8 cellular contexts compared by ENCODE assay signal in genomic region chr6:144149894-144150672, GRCh38. TPM values are rescaled to one million over a fixed set of nuclear protein-coding genes. Genes with fewer than 3 reads are reported as not detected.
DNase-seq lines count a peak whose midpoint lies in the region; ATAC-seq and TF ChIP-seq lines count a peak whose summit lies in the region.

Gene STX11, plus strand, starts transcription at chr6:144150517. Its CDS starts 36,111 bp downstream, at chr6:144186628.

- TF ChIP-seq CTCF in C4-2B (conservative IDR thresholded peaks at IDR 0.05) (peak; percentile 20; the same call in 1 of the 2 replicates), cardiac muscle cell (IDR thresholded peaks at IDR 0.05; ENCODE audit: low read depth, low read length) (no peak), upper lobe of right lung (IDR thresholded peaks at IDR 0.05) (no peak)

- CTCF ChIA-PET in activated naive CD4-positive, alpha-beta T cell treated with anti-CD3 and anti-CD28 coated beads for 36 hours (lab: Charles Lee): interaction anchor here (0.7 to 1.2 kb wide), 2 partner anchors 43 to 67 kb away, joined by 3 to 4 read pairs; no protein-coding TSS in a partner anchor

- H3K36me3 ChIP-seq in SK-N-MC (ENCODE audit: insufficient read depth, low read length) (no peaks in the 10 kb centered on the region), cardiac muscle cell (no peaks in the 10 kb centered on the region), upper lobe of right lung (no peaks in the 10 kb centered on the region)

- no peak within 1 kb of the TSS for H3K9ac ChIP-seq in SK-N-MC (ENCODE audit: insufficient read length)

- H3K9me3 ChIP-seq in SK-N-MC (ENCODE audit: low read depth, low read length) (no peaks in the 10 kb centered on the region), cardiac muscle cell (ENCODE audit: low read depth) (no peaks in the 10 kb centered on the region), upper lobe of right lung (no peaks in the 10 kb centered on the region)

- H3K27ac Mint-ChIP-seq in activated naive CD4-positive, alpha-beta T cell treated with anti-CD3 and anti-CD28 coated beads for 36 hours: peak within 1 kb of the TSS; percentile 93

- intact Hi-C loops in activated naive CD4-positive, alpha-beta T cell treated with anti-CD3 and anti-CD28 coated beads for 36 hours (cut with micrococcal nuclease): loop anchor here (2.0 to 10.0 kb wide), 4 partner anchors 185 to 1205 kb away; partner anchors contain the start of genes ADAT2, HIVEP2 and PEX3
- intact Hi-C loops in posterior cingulate gyrus (cut with DNase I): no loop called here
- intact Hi-C loops in upper lobe of right lung (cut with DNase I): no loop called here

- no peak within 1 kb of the TSS for H3K27ac ChIP-seq in C4-2B
- H3K27ac ChIP-seq in SK-N-MC: no peak within 1 kb of the TSS
- no peak within 1 kb of the TSS for H3K27ac ChIP-seq in cardiac muscle cell
- H3K27ac ChIP-seq in upper lobe of right lung: peak within 1 kb of the TSS; percentile 88

- no peaks in the 10 kb centered on the region for H3K27me3 Mint-ChIP-seq in activated naive CD4-positive, alpha-beta T cell treated with anti-CD3 and anti-CD28 coated beads for 36 hours (ENCODE audit: low read depth)

- H3K27me3 ChIP-seq in cardiac muscle cell (peaks cover 52% of the 10 kb centered on the region), upper lobe of right lung (no peaks in the 10 kb centered on the region)

- no peaks in the 10 kb centered on the region for H3K9me3 Mint-ChIP-seq in activated naive CD4-positive, alpha-beta T cell treated with anti-CD3 and anti-CD28 coated beads for 36 hours

- H3K4me1 Mint-ChIP-seq in activated naive CD4-positive, alpha-beta T cell treated with anti-CD3 and anti-CD28 coated beads for 36 hours (ENCODE audit: low read depth): peaks cover 40% of the 10 kb centered on the region

- H3K4me1 ChIP-seq in cardiac muscle cell (ENCODE audit: low read depth) (no peaks in the 10 kb centered on the region), upper lobe of right lung (peaks cover 14% of the 10 kb centered on the region)

- DNase-seq in SK-N-MC (ENCODE audit: low read depth, low spot score): no peak
- peak; percentile 91 for DNase-seq in activated naive CD4-positive, alpha-beta T cell treated with anti-CD3 and anti-CD28 coated beads for 36 hours
- peak; percentile 39 to 71 for DNase-seq in cardiac muscle cell (ENCODE audit: low read depth in 1 of 2, low spot score in 1 of 2)
- peak in 9 of 10 donors; percentile 11 to 92 (median 33) for DNase-seq in posterior cingulate gyrus
- peak; percentile 92 for DNase-seq in upper lobe of right lung

- ATAC-seq in GM19397 (IDR thresholded peaks at IDR 0.05; ENCODE audit: unreplicated experiment) (peak; percentile 76), HG03521 (IDR thresholded peaks at IDR 0.05; ENCODE audit: unreplicated experiment) (peak; percentile 67), upper lobe of right lung (peak; percentile 96)

- H3K4me3 ChIP-seq in SK-N-MC: peak within 1 kb of the TSS; percentile 77
- H3K4me3 ChIP-seq in cardiac muscle cell: peak within 1 kb of the TSS; percentile 99
- peak within 1 kb of the TSS; percentile 70 for H3K4me3 ChIP-seq in upper lobe of right lung

- peaks cover 30% of the 10 kb centered on the region for H3K36me3 Mint-ChIP-seq in activated naive CD4-positive, alpha-beta T cell treated with anti-CD3 and anti-CD28 coated beads for 36 hours (ENCODE audit: low read depth)

- peak within 1 kb of the TSS; percentile 81 for H3K4me3 Mint-ChIP-seq in activated naive CD4-positive, alpha-beta T cell treated with anti-CD3 and anti-CD28 coated beads for 36 hours

RNA-seq across cellular contexts. Expression of gene STX11, which starts in this region (rescaled TPM):
- 10 to 100 TPM; 17.2 to 17.5 TPM for total RNA-seq in activated naive CD4-positive, alpha-beta T cell treated with anti-CD3 and anti-CD28 coated beads for 36 hours
- 0.98 and 2.1 TPM in 2 replicates for total RNA-seq in cardiac muscle cell
- 0.20 and 1.6 TPM in 2 replicates for polyA plus RNA-seq in cardiac muscle cell
- total RNA-seq in upper lobe of right lung: 49.6 TPM
